ENCODE assay signal across 1 cellular context in genomic region chr3:13071695-13072094, GRCh38.
TF ChIP-seq lines count a peak whose summit lies in the region.

No MANE protein-coding gene starts in this region.

TF ChIP-seq in IMR-90, 13 proteins besides CTCF, POLR2A, EP300 and RAD21:
- TF ChIP-seq ELK1 (IDR thresholded peaks at IDR 0.05; ENCODE audit: borderline replicate concordance, low read depth, low read length) (no peak), CEBPB (IDR thresholded peaks at IDR 0.05; ENCODE audit: low read depth, low read length) (no peak), RFX5 (IDR thresholded peaks at IDR 0.05; ENCODE audit: low read depth, low read length) (no peak), BHLHE40 (IDR thresholded peaks at IDR 0.05; ENCODE audit: low read depth, low read length) (no peak), MXI1 (IDR thresholded peaks at IDR 0.05; ENCODE audit: borderline replicate concordance, low read depth, low read length) (no peak), FOS (IDR thresholded peaks at IDR 0.05; ENCODE audit: low read depth, low read length) (no peak), MAFK (IDR thresholded peaks at IDR 0.05; ENCODE audit: low read depth, low read length) (no peak), SMC3 (IDR thresholded peaks at IDR 0.05; ENCODE audit: low read depth, low read length) (no peak), NFE2L2 (IDR thresholded peaks at IDR 0.05; ENCODE audit: low read depth, low read length) (no peak), CHD1 (IDR thresholded peaks at IDR 0.05; ENCODE audit: low read depth, low read length) (no peak), MAZ (IDR thresholded peaks at IDR 0.05; ENCODE audit: borderline replicate concordance, low read depth, low read length) (no peak), RCOR1 (IDR thresholded peaks at IDR 0.05; ENCODE audit: insufficient replicate concordance, low read length) (no peak), USF2 (IDR thresholded peaks at IDR 0.05; ENCODE audit: low read depth, low read length) (no peak)
